In the genomic region with DNA sequence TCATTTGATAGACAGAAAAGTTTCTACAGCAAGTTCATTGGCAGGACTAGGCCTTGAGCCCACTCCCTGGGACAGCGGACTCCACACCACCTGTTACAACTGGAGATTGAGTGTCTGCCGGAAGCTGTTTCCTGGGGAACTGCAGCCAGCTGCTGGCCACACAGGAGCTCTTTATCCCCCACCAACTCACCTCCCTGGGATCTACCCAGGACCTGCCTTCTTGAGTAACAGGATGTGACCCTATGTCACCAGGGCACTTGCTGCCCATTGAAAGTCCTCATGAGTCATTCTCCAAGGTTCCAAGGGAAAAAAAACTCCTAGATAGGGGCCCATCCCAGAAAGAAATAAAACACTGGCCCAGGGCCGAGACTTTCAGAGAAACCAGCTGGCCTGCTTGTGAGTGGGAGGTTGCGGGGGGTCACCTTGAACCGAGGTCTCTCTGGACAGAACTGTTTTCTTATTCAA, we compare ENCODE assay signal across 8 cellular contexts. TPM values are rescaled to one million over a fixed set of nuclear protein-coding genes. Genes with fewer than 3 reads are reported as not detected.
DNase-seq lines count a peak whose midpoint lies in the region; ATAC-seq, FAIRE-seq and TF ChIP-seq lines count a peak whose summit lies in the region.

No MANE protein-coding gene starts in this region.

- H3K27me3 ChIP-seq in endothelial cell of umbilical vein (ENCODE audit: control insufficient read depth in 2 of 2, insufficient read depth in 2 of 2, low read length in 2 of 2): no peaks in the 10 kb centered on the region

- no peaks in the 10 kb centered on the region for H3K9me3 Mint-ChIP-seq in nephron progenitor cell

- H3K9me3 ChIP-seq in endothelial cell of umbilical vein (replicated peaks; ENCODE audit: control insufficient read depth, insufficient read depth, low read length): no peaks in the 10 kb centered on the region

- peaks cover 31% of the 10 kb centered on the region for H3K4me1 Mint-ChIP-seq in nephron progenitor cell

- peak overlapping the region; percentile 66 for H3K9ac ChIP-seq in endothelial cell of umbilical vein (replicated peaks; ENCODE audit: extremely low read depth, insufficient read depth, low read length)

- POLR2A ChIA-PET in endothelial cell of umbilical vein (lab: Charles Lee): no interaction called here

- H2AFZ ChIP-seq in endothelial cell of umbilical vein (ENCODE audit: low read depth, low read length): no peak overlapping the region

- peak overlapping the region; percentile 78 for H3K27ac Mint-ChIP-seq in nephron progenitor cell

- TF ChIP-seq POLR2A in endothelial cell of umbilical vein (IDR thresholded peaks at IDR 0.05; ENCODE audit: low read depth, low read length): peak; percentile 21

- CTCF ChIA-PET in endothelial cell of umbilical vein (lab: Charles Lee): interaction anchor here (1.1 to 3.2 kb wide), 12 partner anchors 11 to 95 kb away, joined by 3 to 8 read pairs (median 4); partner anchors contain the start of genes B4GALT5 and SLC9A8

- no peaks in the 10 kb centered on the region for H3K36me3 ChIP-seq in endothelial cell of umbilical vein (ENCODE audit: control insufficient read depth in 2 of 2, extremely low read depth in 1 of 2, insufficient read depth in 2 of 2, low read length in 2 of 2)

- intact Hi-C loops in endothelial cell of umbilical vein (cut with micrococcal nuclease): loop anchor here (1.0 to 5.0 kb wide), 5 partner anchors 15 to 76 kb away; partner anchors contain the start of gene SLC9A8

- H3K4me3 Mint-ChIP-seq in nephron progenitor cell: no peak overlapping the region

- H3K27me3 Mint-ChIP-seq in nephron progenitor cell (ENCODE audit: low read depth, poor library complexity): peaks cover 7% of the 10 kb centered on the region

- H3K27ac ChIP-seq in endothelial cell of umbilical vein (ENCODE audit: insufficient read depth, low read depth, low read length): peak overlapping the region; percentile 95

- dilution Hi-C loops in endothelial cell of umbilical vein (cut with MboI; ENCODE audit: extremely low pct_ligation_motif_present, low sequenced_read_pairs): no loop called here

- in situ Hi-C loops in Caki2 (cut with HindIII; ENCODE audit: low pct_unique_long_range_greater_than_20kb, low sequenced_read_pairs): no loop called here

- H3K4me3 ChIP-seq in endothelial cell of umbilical vein (replicated peaks in 1 of 3; ENCODE audit: insufficient read depth in 1 of 3, low read depth in 1 of 3, low read length in 3 of 3): no peak overlapping the region

- no peak for ATAC-seq in HG02884 (IDR thresholded peaks at IDR 0.05; ENCODE audit: unreplicated experiment)
- no peak for ATAC-seq in GM21447 (IDR thresholded peaks at IDR 0.05; ENCODE audit: unreplicated experiment)
- no peak for ATAC-seq in GM18907 (IDR thresholded peaks at IDR 0.05; ENCODE audit: unreplicated experiment)

- FAIRE-seq in endothelial cell of umbilical vein (lab: Jason Lieb, UNC): peak; percentile 100

- H4K20me1 ChIP-seq in endothelial cell of umbilical vein (replicated peaks; ENCODE audit: control insufficient read depth, extremely low read depth, insufficient read depth, low read length): no peaks in the 10 kb centered on the region

- DNase-seq in Caki2 (ENCODE audit: low read depth) (peak; percentile 89), NCI-H2196 treated with DMSO at 0.1 percent for 48 hours (lab: John Stamatoyannopoulos, UW; ENCODE audit: unreplicated experiment) (peak; percentile 76), endothelial cell of umbilical vein (ENCODE audit: low read depth, low spot score) (peak; percentile 98), nephron progenitor cell (peak; percentile 21)
- no peak for DNase-seq in central memory CD4-positive, alpha-beta T cell

- no peak for TF ChIP-seq CTCF in endothelial cell of umbilical vein (IDR thresholded peaks at IDR 0.05; ENCODE audit: extremely low read depth in 1 of 2, insufficient read depth in 1 of 2, low read depth in 1 of 2, low read length in 2 of 2)
- no peak for TF ChIP-seq CTCF in nephron progenitor cell (IDR thresholded peaks at IDR 0.05)

- H3K4me1 ChIP-seq in endothelial cell of umbilical vein (ENCODE audit: control insufficient read depth, extremely low read depth, insufficient read depth, low read length): peaks cover 37% of the 10 kb centered on the region

- BruUV-seq in endothelial cell of umbilical vein (replicated peaks; lab: Mats Ljungman, UMichigan): no TSS peak

- no peaks in the 10 kb centered on the region for H3K36me3 Mint-ChIP-seq in nephron progenitor cell (ENCODE audit: low read depth)

- H3K9me1 ChIP-seq in endothelial cell of umbilical vein (replicated peaks; ENCODE audit: control insufficient read depth, extremely low read depth, insufficient read depth, low read length): no peaks in the 10 kb centered on the region

- H3K79me2 ChIP-seq in endothelial cell of umbilical vein (ENCODE audit: control insufficient read depth, insufficient read depth, low read length): no peaks in the 10 kb centered on the region

- H3K4me2 ChIP-seq in endothelial cell of umbilical vein (ENCODE audit: insufficient read depth, low read length): peak overlapping the region; percentile 69

TF ChIP-seq in endothelial cell of umbilical vein, 7 proteins besides CTCF, POLR2A, EP300 and RAD21:
- TF ChIP-seq GATA2 (IDR thresholded peaks at IDR 0.05; ENCODE audit: insufficient read depth, insufficient read length, low read depth, low read length): peak; percentile 65
- TF ChIP-seq FOS (IDR thresholded peaks at IDR 0.05; ENCODE audit: borderline replicate concordance, insufficient read depth, low read length): peak; percentile 98
- TF ChIP-seq MAX (IDR thresholded peaks at IDR 0.05; ENCODE audit: insufficient read depth, insufficient read length): no peak
- TF ChIP-seq POLR2AphosphoS5 (IDR thresholded peaks at IDR 0.05; ENCODE audit: insufficient read depth, low read depth, low read length): peak; percentile 76
- TF ChIP-seq MYC (IDR thresholded peaks at IDR 0.05; ENCODE audit: low read depth, low read length): no peak
- TF ChIP-seq EZH2 (IDR thresholded peaks at IDR 0.05; ENCODE audit: borderline replicate concordance, low read depth, low read length, severe bottlenecking): no peak
- peak; percentile 93 for TF ChIP-seq JUN (IDR thresholded peaks at IDR 0.05; ENCODE audit: borderline replicate concordance, insufficient read depth, insufficient read length, low read depth)

RNA-seq across cellular contexts. Expression of gene SLC9A8, which starts 37.4 kb away (rescaled TPM):
- total RNA-seq in Caki2 (2014; rRNA removed; shearing (Covaris generic); ENCODE audit: low replicate concordance): 7.4 and 7.6 TPM in 2 replicates
- total RNA-seq in endothelial cell of umbilical vein: 11.2 and 14.4 TPM in 2 replicates
- polyA plus RNA-seq in endothelial cell of umbilical vein: 4.4 and 5.1 TPM in 2 replicates
- polyA plus RNA-seq in endothelial cell of umbilical vein (2011; cell fraction: cytosol; rRNA removed): 2.8 and 3.1 TPM in 2 replicates
- polyA plus RNA-seq in endothelial cell of umbilical vein (2011; cell fraction: nucleus; rRNA removed): 16.8 and 17.5 TPM in 2 replicates
- 5.2 and 5.7 TPM in 2 replicates for polyA plus RNA-seq in endothelial cell of umbilical vein (2012)
- 23.1 and 34.5 TPM in 2 replicates for polyA minus RNA-seq in endothelial cell of umbilical vein
- 2.8 TPM for polyA minus RNA-seq in endothelial cell of umbilical vein (2011; cell fraction: cytosol; rRNA and poly(A)+ RNA removed)
- polyA minus RNA-seq in endothelial cell of umbilical vein (2011; cell fraction: nucleus; rRNA and poly(A)+ RNA removed): 33.2 and 42.9 TPM in 2 replicates
